27 cellular contexts compared by ENCODE assay signal in genomic region chr13:74644239-74644638, GRCh38.
DNase-seq lines count a peak whose midpoint lies in the region; TF ChIP-seq lines count a peak whose summit lies in the region.
"Had no signal": no experiment of that assay in that cellular context is flagged by ENCODE, and none has a peak within 500 bp of the region (broad histone marks: within the 10 kb centered on the region; RNA-seq: fewer than 3 reads in every experiment).

No MANE protein-coding gene starts in this region.

- H3K4me2 ChIP-seq in mesenchymal stem cell (ENCODE audit: low read length, poor library complexity, severe bottlenecking), result no peak overlapping the region

- no peaks in the 10 kb centered on the region for H3K79me1 ChIP-seq in mesenchymal stem cell (replicated peaks; ENCODE audit: low read length, poor library complexity, severe bottlenecking)

- no peak overlapping the region for H2BK5ac ChIP-seq in mesenchymal stem cell (ENCODE audit: low read depth, low read length, poor library complexity, severe bottlenecking)

- no peaks in the 10 kb centered on the region for H3K9me3 ChIP-seq in mesenchymal stem cell (ENCODE audit: control insufficient read depth, low read length)
- H3K9me3 ChIP-seq: body of pancreas, colonic mucosa, SJCRH30, thyroid gland had no signal

- in situ Hi-C loops in SK-MEL-5 (cut with HindIII; ENCODE audit: low pct_unique_long_range_greater_than_20kb, low sequenced_read_pairs), result no loop called here

- 50% methylated on average over 1 of the region's 1 CpG for WGBS in mesenchymal stem cell

- H2AK5ac ChIP-seq in mesenchymal stem cell (ENCODE audit: low read length, severe bottlenecking), result no peak overlapping the region

- H4K8ac ChIP-seq in mesenchymal stem cell (ENCODE audit: low read length), result no peak overlapping the region

- no peaks in the 10 kb centered on the region for H3K27me3 Mint-ChIP-seq in chondrocyte (ENCODE audit: low read depth)
- H3K27me3 Mint-ChIP-seq: activated naive CD8-positive, alpha-beta T cell treated with anti-CD3 and anti-CD28 coated beads, Interleukin-2, amount 10 ng/mL, durations not matched to agents 7 days and 5 days had no signal

- H3K14ac ChIP-seq in mesenchymal stem cell (ENCODE audit: low read length in 2 of 2), result no peak overlapping the region

- no peak for TF ChIP-seq CTCF in fibroblast of mammary gland (conservative IDR thresholded peaks at IDR 0.05; ENCODE audit: control insufficient read depth, insufficient read depth, low read depth, low read length)
- TF ChIP-seq CTCF in chondrocyte (IDR thresholded peaks at IDR 0.05), result no peak

- no peak overlapping the region for H3K23ac ChIP-seq in mesenchymal stem cell (ENCODE audit: low read length in 2 of 2)

- H3K4me3 Mint-ChIP-seq in chondrocyte (ENCODE audit: unreplicated experiment), result no peak overlapping the region
- H3K4me3 Mint-ChIP-seq: activated CD8-positive, alpha-beta T cell treated with anti-CD3 and anti-CD28 coated beads for 36 hours; activated naive CD8-positive, alpha-beta T cell treated with anti-CD3 and anti-CD28 coated beads, Interleukin-2, amount 10 ng/mL, durations not matched to agents 7 days and 5 days; CD8-positive, alpha-beta memory T cell; nephron had no signal

- no peaks in the 10 kb centered on the region for H3K36me3 ChIP-seq in mesenchymal stem cell (ENCODE audit: control insufficient read depth in 1 of 2, insufficient read depth in 2 of 2, low read depth in 1 of 2, low read length in 2 of 2)
- H3K36me3 ChIP-seq: colonic mucosa, SJCRH30, thyroid gland had no signal

- H3K27ac Mint-ChIP-seq in chondrocyte (ENCODE audit: unreplicated experiment), result no peak overlapping the region
- H3K27ac Mint-ChIP-seq: activated CD8-positive, alpha-beta T cell treated with anti-CD3 and anti-CD28 coated beads for 36 hours; activated naive CD8-positive, alpha-beta T cell treated with anti-CD3 and anti-CD28 coated beads, Interleukin-2, amount 10 ng/mL, durations not matched to agents 7 days and 5 days; CD8-positive, alpha-beta memory T cell; nephron had no signal

- no peak overlapping the region for H3K4ac ChIP-seq in mesenchymal stem cell (ENCODE audit: low read depth in 1 of 2, low read length in 2 of 2)

- H2AFZ ChIP-seq in mesenchymal stem cell (ENCODE audit: low read depth, low read length), result no peak overlapping the region

- peaks cover 4% of the 10 kb centered on the region for H3K4me1 Mint-ChIP-seq in chondrocyte (ENCODE audit: low read depth)
- H3K4me1 Mint-ChIP-seq: nephron had no signal

- no peak overlapping the region for H3K27ac ChIP-seq in mesenchymal stem cell (ENCODE audit: low read length, poor library complexity, severe bottlenecking)
- H3K27ac ChIP-seq: body of pancreas, colonic mucosa, SJCRH30, thyroid gland had no signal

- no peak overlapping the region for H3K9ac ChIP-seq in mesenchymal stem cell (ENCODE audit: low read length)

- DNase-seq in GM03348 (ENCODE audit: low spot score), result peak; percentile 16
- DNase-seq in SK-MEL-5 (ENCODE audit: low read depth, low spot score), result peak; percentile 6
- DNase-seq in fibroblast of mammary gland (ENCODE audit: low read depth), result peak; percentile 62
- DNase-seq in mesenchymal stem cell, result peak; percentile 58
- DNase-seq in NCI-H2029 (lab: John Stamatoyannopoulos, UW), result no peak
- no peak for DNase-seq in NCI-H510A (lab: John Stamatoyannopoulos, UW)
- DNase-seq in chondrocyte (ENCODE audit: low spot score), result no peak
- DNase-seq: activated CD4-positive, CD25-positive, alpha-beta regulatory T cell treated with anti-CD3 and anti-CD28 coated beads, Interleukin-2, amount 50 U/mL, for 72 hours; activated CD8-positive, alpha-beta T cell treated with anti-CD3 and anti-CD28 coated beads for 36 hours; activated effector memory CD4-positive, alpha-beta T cell treated with Interleukin-2 at 50 U/mL for 16 hours; activated naive CD8-positive, alpha-beta T cell treated with anti-CD3 and anti-CD28 coated beads, Interleukin-2, amount 10 ng/mL, durations not matched to agents 7 days and 5 days; activated T-cell treated with anti-CD3 and anti-CD28 coated beads for 4 hours; AML-193; body of pancreas; CD8-positive, alpha-beta memory T cell; colonic mucosa; GDM1; GOT3; head of caudate nucleus; KG1; NCI-H524 treated with DMSO at 0.1 percent for 48 hours; retina; SJCRH30; stimulated activated naive CD8-positive, alpha-beta T cell treated with anti-CD3 and anti-CD28 coated beads, Interleukin-15, Interleukin-2, amounts not matched to agents 100 U/mL and 50 U/mL, for 24 hours; T-helper 1 cell; thyroid gland had no signal

- no peak overlapping the region for H2BK15ac ChIP-seq in mesenchymal stem cell (ENCODE audit: low read depth, poor library complexity, severe bottlenecking)

- no peak overlapping the region for H3K18ac ChIP-seq in mesenchymal stem cell (ENCODE audit: low read depth in 1 of 2, low read length in 2 of 2)

- no peak overlapping the region for H4K91ac ChIP-seq in mesenchymal stem cell (ENCODE audit: low read length)

- no peaks in the 10 kb centered on the region for H3K9me3 Mint-ChIP-seq in chondrocyte (ENCODE audit: low read depth)
- H3K9me3 Mint-ChIP-seq: activated CD8-positive, alpha-beta T cell treated with anti-CD3 and anti-CD28 coated beads for 36 hours; activated naive CD8-positive, alpha-beta T cell treated with anti-CD3 and anti-CD28 coated beads, Interleukin-2, amount 10 ng/mL, durations not matched to agents 7 days and 5 days; CD8-positive, alpha-beta memory T cell; nephron had no signal

- no peak overlapping the region for H3K4me3 ChIP-seq in fibroblast of mammary gland (ENCODE audit: control insufficient read depth, low read depth, low read length)
- H3K4me3 ChIP-seq in mesenchymal stem cell (ENCODE audit: insufficient read depth in 1 of 2, low read depth in 1 of 2, low read length in 2 of 2), result no peak overlapping the region
- H3K4me3 ChIP-seq: body of pancreas, colonic mucosa, SJCRH30, thyroid gland had no signal

- no peak overlapping the region for H2BK12ac ChIP-seq in mesenchymal stem cell (ENCODE audit: low read length in 2 of 2)

- no peaks in the 10 kb centered on the region for H3K4me1 ChIP-seq in mesenchymal stem cell (ENCODE audit: control insufficient read depth, insufficient read depth, low read depth, low read length)
- H3K4me1 ChIP-seq: body of pancreas, colonic mucosa, SJCRH30, thyroid gland had no signal

- H3K36me3 Mint-ChIP-seq in chondrocyte (ENCODE audit: low read depth), result no peaks in the 10 kb centered on the region
- H3K36me3 Mint-ChIP-seq: activated naive CD8-positive, alpha-beta T cell treated with anti-CD3 and anti-CD28 coated beads, Interleukin-2, amount 10 ng/mL, durations not matched to agents 7 days and 5 days; CD8-positive, alpha-beta memory T cell had no signal

- H3K27me3 ChIP-seq in mesenchymal stem cell (ENCODE audit: control insufficient read depth in 1 of 2, insufficient read depth in 1 of 2, low read length in 2 of 2), result no peaks in the 10 kb centered on the region
- H3K27me3 ChIP-seq: body of pancreas, colonic mucosa, SJCRH30, thyroid gland had no signal

- no peak overlapping the region for H2BK120ac ChIP-seq in mesenchymal stem cell (ENCODE audit: low read depth, low read length)

Comparison
In these comparisons a context has a peak if more than half of its experiments do, and no peak if none do; other contexts are left out.
1. DNase-seq: peak in GM03348 (single experiment), SK-MEL-5 (single experiment), fibroblast of mammary gland (single experiment) and mesenchymal stem cell (single experiment); none in NCI-H2029 (single experiment), NCI-H510A (single experiment) and chondrocyte (single experiment).